ENCODE assay signal across 10 cellular contexts in the genomic region with DNA sequence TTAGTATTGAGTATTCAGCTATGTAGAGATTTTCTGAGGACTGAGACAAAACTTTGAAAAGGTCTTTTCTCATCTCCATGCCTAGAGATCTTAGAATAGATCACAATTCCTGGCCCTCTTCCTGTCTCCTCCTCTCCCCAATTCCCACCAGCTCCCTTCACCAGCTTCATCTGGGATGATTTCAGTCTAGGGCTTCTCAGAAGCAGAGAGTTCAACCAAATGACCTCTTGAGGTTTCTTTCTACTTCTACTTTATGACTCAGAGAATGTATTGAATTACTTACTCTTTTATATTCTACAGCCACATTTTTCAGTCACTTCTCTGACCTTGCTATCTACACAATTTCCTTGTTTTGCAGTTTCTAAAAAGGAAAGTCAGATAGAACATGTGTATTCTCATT. TPM values are rescaled to one million over a fixed set of nuclear protein-coding genes. Genes with fewer than 3 reads are reported as not detected.
DNase-seq lines count a peak whose midpoint lies in the region; ATAC-seq lines count a peak whose summit lies in the region.
"Had no signal": no experiment of that assay in that cellular context is flagged by ENCODE, and none has a peak within 500 bp of the region (broad histone marks: within the 10 kb centered on the region; RNA-seq: fewer than 3 reads in every experiment).

No MANE protein-coding gene starts in this region.

- ATAC-seq in left lobe of liver: no peak
- ATAC-seq: heart left ventricle had no signal

- DNase-seq in ACHN: peak; percentile 36
- peak; percentile 90 for DNase-seq in HS-27A (ENCODE audit: low read depth)
- DNase-seq in astrocyte of the hippocampus (ENCODE audit: low read depth, low spot score): peak; percentile 54
- peak; percentile 92 for DNase-seq in iris pigment epithelial cell (ENCODE audit: low read depth)
- no peak for DNase-seq in left lobe of liver (ENCODE audit: low spot score)
- no peak for DNase-seq in SHP77 treated with DMSO at 0.1 percent for 48 hours (lab: John Stamatoyannopoulos, UW)
- no peak for DNase-seq in NK-92 (lab: John Stamatoyannopoulos, UW; ENCODE audit: unreplicated experiment)
- DNase-seq in NCI-H82 treated with DMSO at 0.1 percent for 48 hours (lab: John Stamatoyannopoulos, UW; ENCODE audit: unreplicated experiment): no peak
- DNase-seq: heart left ventricle, NCI-H1105 treated with DMSO at 0.1 percent for 48 hours had no signal

- in situ Hi-C loops in ACHN (cut with HindIII; ENCODE audit: low pct_ligation_motif_present, low pct_unique_long_range_greater_than_20kb, low sequenced_read_pairs): no loop called here

RNA-seq across cellular contexts. Expression of gene SNX6, which starts 19.4 kb away (rescaled TPM):
- 18.8 TPM for total RNA-seq in left lobe of liver

Comparison
In these comparisons a context has a peak if more than half of its experiments do, and no peak if none do; other contexts are left out.
1. DNase-seq: peak in ACHN (single experiment), HS-27A (single experiment), astrocyte of the hippocampus (single experiment) and iris pigment epithelial cell (single experiment); none in left lobe of liver (single experiment), SHP77 treated with DMSO at 0.1 percent for 48 hours (single experiment), NK-92 (single experiment) and NCI-H82 treated with DMSO at 0.1 percent for 48 hours (single experiment).